ENCODE assay signal across 1 cellular context in genomic region chrX:13398839-13399238, GRCh38.
TF ChIP-seq lines count a peak whose summit lies in the region.

No MANE protein-coding gene starts in this region.

TF ChIP-seq in K562, 482 proteins besides CTCF, POLR2A, EP300 and RAD21:
- TF ChIP-seq CTBP1 (IDR thresholded peaks at IDR 0.05; ENCODE audit: borderline replicate concordance) (no peak), ZNF668 (CRISPR knock-in tag; IDR thresholded peaks at IDR 0.05) (no peak), FOSL1 (tag; conservative IDR thresholded peaks at IDR 0.05) (peak; percentile 59), ATF7 (IDR thresholded peaks at IDR 0.05) (0 out of 2 replicates have a peak, but pooled peaks have one; percentile 2), MXD1 (CRISPR knock-in tag; IDR thresholded peaks at IDR 0.05; ENCODE audit: borderline replicate concordance, poor library complexity, severe bottlenecking) (no peak), HMBOX1 (IDR thresholded peaks at IDR 0.05) (0 out of 2 replicates have a peak, but pooled peaks have one; percentile 4), ZNF224 (CRISPR knock-in tag; IDR thresholded peaks at IDR 0.05) (no peak)
